Comparison of ENCODE assay signal across 1 cellular context in genomic region chr2:134119672-134120159, GRCh38.
TF ChIP-seq lines count a peak whose summit lies in the region.

No MANE protein-coding gene starts in this region.

TF ChIP-seq in HepG2, 621 proteins besides CTCF, POLR2A, EP300 and RAD21 (continued from another document and continues in another):
- TF ChIP-seq, protein P1, sequence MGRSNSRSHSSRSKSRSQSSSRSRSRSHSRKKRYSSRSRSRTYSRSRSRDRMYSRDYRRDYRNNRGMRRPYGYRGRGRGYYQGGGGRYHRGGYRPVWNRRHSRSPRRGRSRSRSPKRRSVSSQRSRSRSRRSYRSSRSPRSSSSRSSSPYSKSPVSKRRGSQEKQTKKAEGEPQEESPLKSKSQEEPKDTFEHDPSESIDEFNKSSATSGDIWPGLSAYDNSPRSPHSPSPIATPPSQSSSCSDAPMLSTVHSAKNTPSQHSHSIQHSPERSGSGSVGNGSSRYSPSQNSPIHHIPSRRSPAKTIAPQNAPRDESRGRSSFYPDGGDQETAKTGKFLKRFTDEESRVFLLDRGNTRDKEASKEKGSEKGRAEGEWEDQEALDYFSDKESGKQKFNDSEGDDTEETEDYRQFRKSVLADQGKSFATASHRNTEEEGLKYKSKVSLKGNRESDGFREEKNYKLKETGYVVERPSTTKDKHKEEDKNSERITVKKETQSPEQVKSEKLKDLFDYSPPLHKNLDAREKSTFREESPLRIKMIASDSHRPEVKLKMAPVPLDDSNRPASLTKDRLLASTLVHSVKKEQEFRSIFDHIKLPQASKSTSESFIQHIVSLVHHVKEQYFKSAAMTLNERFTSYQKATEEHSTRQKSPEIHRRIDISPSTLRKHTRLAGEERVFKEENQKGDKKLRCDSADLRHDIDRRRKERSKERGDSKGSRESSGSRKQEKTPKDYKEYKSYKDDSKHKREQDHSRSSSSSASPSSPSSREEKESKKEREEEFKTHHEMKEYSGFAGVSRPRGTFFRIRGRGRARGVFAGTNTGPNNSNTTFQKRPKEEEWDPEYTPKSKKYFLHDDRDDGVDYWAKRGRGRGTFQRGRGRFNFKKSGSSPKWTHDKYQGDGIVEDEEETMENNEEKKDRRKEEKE (IDR thresholded peaks at IDR 0.05): no peak
- peak; percentile 88; the same call in 1 of the 2 replicates for TF ChIP-seq ZNF383 (CRISPR knock-in tag; IDR thresholded peaks at IDR 0.05; ENCODE audit: borderline replicate concordance)
- peak; percentile 73; the same call in 1 of the 2 replicates for TF ChIP-seq ZNF891 (CRISPR knock-in tag; IDR thresholded peaks at IDR 0.05)
- no peak for TF ChIP-seq DDIT3 (CRISPR knock-in tag; IDR thresholded peaks at IDR 0.05)
- no peak for TF ChIP-seq ZZZ3 (CRISPR knock-in tag; IDR thresholded peaks at IDR 0.05; ENCODE audit: borderline replicate concordance)
- TF ChIP-seq, protein P2, sequence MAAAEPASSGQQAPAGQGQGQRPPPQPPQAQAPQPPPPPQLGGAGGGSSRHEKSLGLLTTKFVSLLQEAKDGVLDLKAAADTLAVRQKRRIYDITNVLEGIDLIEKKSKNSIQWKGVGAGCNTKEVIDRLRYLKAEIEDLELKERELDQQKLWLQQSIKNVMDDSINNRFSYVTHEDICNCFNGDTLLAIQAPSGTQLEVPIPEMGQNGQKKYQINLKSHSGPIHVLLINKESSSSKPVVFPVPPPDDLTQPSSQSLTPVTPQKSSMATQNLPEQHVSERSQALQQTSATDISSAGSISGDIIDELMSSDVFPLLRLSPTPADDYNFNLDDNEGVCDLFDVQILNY (CRISPR knock-in tag; conservative IDR thresholded peaks at IDR 0.05): no peak
- TF ChIP-seq ZC3H13 (CRISPR knock-in tag; IDR thresholded peaks at IDR 0.05): no peak
- TF ChIP-seq SKI (IDR thresholded peaks at IDR 0.05; ENCODE audit: partially characterized antibody): peak; percentile 72
- TF ChIP-seq PAXIP1 (CRISPR knock-in tag; conservative IDR thresholded peaks at IDR 0.05): no peak; the same call in 1 of the 2 replicates
- TF ChIP-seq ZFX (CRISPR knock-in tag; IDR thresholded peaks at IDR 0.05; ENCODE audit: low read depth): peak; percentile 76
- no peak; the same call in 1 of the 2 replicates for TF ChIP-seq RARG (CRISPR knock-in tag; IDR thresholded peaks at IDR 0.05; ENCODE audit: low read depth)
- TF ChIP-seq TAF15 (IDR thresholded peaks at IDR 0.05; ENCODE audit: low read depth, low read length, poor library complexity, severe bottlenecking): no peak
- TF ChIP-seq DBP (CRISPR knock-in tag; IDR thresholded peaks at IDR 0.05; ENCODE audit: not compliant biosample characterization): no peak
- TF ChIP-seq ATF6 (CRISPR knock-in tag; conservative IDR thresholded peaks at IDR 0.05): peak; percentile 85; the same call in 1 of the 2 replicates
- no peak for TF ChIP-seq ZNF10 (CRISPR knock-in tag; IDR thresholded peaks at IDR 0.05; ENCODE audit: borderline replicate concordance, low read depth)
- TF ChIP-seq PRMT3 (CRISPR knock-in tag; IDR thresholded peaks at IDR 0.05; ENCODE audit: borderline replicate concordance, low read depth): peak; percentile 24; the same call in 1 of the 2 replicates
- TF ChIP-seq, protein P3, sequence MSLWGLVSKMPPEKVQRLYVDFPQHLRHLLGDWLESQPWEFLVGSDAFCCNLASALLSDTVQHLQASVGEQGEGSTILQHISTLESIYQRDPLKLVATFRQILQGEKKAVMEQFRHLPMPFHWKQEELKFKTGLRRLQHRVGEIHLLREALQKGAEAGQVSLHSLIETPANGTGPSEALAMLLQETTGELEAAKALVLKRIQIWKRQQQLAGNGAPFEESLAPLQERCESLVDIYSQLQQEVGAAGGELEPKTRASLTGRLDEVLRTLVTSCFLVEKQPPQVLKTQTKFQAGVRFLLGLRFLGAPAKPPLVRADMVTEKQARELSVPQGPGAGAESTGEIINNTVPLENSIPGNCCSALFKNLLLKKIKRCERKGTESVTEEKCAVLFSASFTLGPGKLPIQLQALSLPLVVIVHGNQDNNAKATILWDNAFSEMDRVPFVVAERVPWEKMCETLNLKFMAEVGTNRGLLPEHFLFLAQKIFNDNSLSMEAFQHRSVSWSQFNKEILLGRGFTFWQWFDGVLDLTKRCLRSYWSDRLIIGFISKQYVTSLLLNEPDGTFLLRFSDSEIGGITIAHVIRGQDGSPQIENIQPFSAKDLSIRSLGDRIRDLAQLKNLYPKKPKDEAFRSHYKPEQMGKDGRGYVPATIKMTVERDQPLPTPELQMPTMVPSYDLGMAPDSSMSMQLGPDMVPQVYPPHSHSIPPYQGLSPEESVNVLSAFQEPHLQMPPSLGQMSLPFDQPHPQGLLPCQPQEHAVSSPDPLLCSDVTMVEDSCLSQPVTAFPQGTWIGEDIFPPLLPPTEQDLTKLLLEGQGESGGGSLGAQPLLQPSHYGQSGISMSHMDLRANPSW (CRISPR knock-in tag; IDR thresholded peaks at IDR 0.05; ENCODE audit: borderline replicate concordance): no peak
- TF ChIP-seq ZNF224 (CRISPR knock-in tag; IDR thresholded peaks at IDR 0.05): no peak
- TF ChIP-seq ZNF253 (CRISPR knock-in tag; IDR thresholded peaks at IDR 0.05; ENCODE audit: borderline replicate concordance): no peak
- no peak for TF ChIP-seq ADNP (CRISPR knock-in tag; IDR thresholded peaks at IDR 0.05)
- no peak for TF ChIP-seq ZNF101 (CRISPR knock-in tag; IDR thresholded peaks at IDR 0.05; ENCODE audit: borderline replicate concordance, low read depth)
- TF ChIP-seq ZNF292 (CRISPR knock-in tag; IDR thresholded peaks at IDR 0.05; ENCODE audit: borderline replicate concordance, low read depth): 0 out of 2 replicates have a peak, but pooled peaks have one; percentile 31
- peak; percentile 28; the same call in 1 of the 2 replicates for TF ChIP-seq FOSL1 (CRISPR knock-in tag; IDR thresholded peaks at IDR 0.05; ENCODE audit: borderline replicate concordance)
- no peak for TF ChIP-seq HOXD1 (CRISPR knock-in tag; IDR thresholded peaks at IDR 0.05)
- no peak for TF ChIP-seq KAT2B (IDR thresholded peaks at IDR 0.05; ENCODE audit: borderline replicate concordance, low read depth, low read length)
- TF ChIP-seq, protein P4, sequence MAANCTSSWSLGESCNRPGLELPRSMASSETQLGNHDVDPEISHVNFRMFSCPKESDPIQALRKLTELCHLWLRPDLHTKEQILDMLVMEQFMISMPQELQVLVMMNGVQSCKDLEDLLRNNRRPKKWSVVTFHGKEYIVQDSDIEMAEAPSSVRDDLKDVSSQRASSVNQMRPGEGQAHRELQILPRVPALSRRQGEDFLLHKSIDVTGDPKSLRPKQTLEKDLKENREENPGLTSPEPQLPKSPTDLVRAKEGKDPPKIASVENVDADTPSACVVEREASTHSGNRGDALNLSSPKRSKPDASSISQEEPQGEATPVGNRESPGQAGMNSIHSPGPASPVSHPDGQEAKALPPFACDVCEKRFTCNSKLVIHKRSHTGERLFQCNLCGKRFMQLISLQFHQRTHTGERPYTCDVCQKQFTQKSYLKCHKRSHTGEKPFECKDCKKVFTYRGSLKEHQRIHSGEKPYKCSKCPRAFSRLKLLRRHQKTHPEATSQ (CRISPR knock-in tag; IDR thresholded peaks at IDR 0.05; ENCODE audit: borderline replicate concordance): no peak; the same call in 1 of the 2 replicates
- peak; percentile 51; the same call in 1 of the 2 replicates for TF ChIP-seq ERF (CRISPR knock-in tag; IDR thresholded peaks at IDR 0.05)
- TF ChIP-seq MTA1 (CRISPR knock-in tag; IDR thresholded peaks at IDR 0.05; ENCODE audit: borderline replicate concordance): no peak
- TF ChIP-seq ZNF30 (CRISPR knock-in tag; IDR thresholded peaks at IDR 0.05): no peak
- TF ChIP-seq ELF4 (CRISPR knock-in tag; IDR thresholded peaks at IDR 0.05; ENCODE audit: borderline replicate concordance): no peak
- no peak for TF ChIP-seq SMARCE1 (IDR thresholded peaks at IDR 0.05; ENCODE audit: borderline replicate concordance)
- no peak for TF ChIP-seq ZNF563 (CRISPR knock-in tag; IDR thresholded peaks at IDR 0.05)
- TF ChIP-seq PRDM15 (CRISPR knock-in tag; IDR thresholded peaks at IDR 0.05): no peak
- no peak for TF ChIP-seq EZH2 (conservative IDR thresholded peaks at IDR 0.05; ENCODE audit: low read depth, low read length)
- TF ChIP-seq XBP1 (CRISPR knock-in tag; IDR thresholded peaks at IDR 0.05): no peak
- TF ChIP-seq ZNF562 (CRISPR knock-in tag; IDR thresholded peaks at IDR 0.05; ENCODE audit: borderline replicate concordance): no peak
- no peak for TF ChIP-seq NCOA5 (CRISPR knock-in tag; IDR thresholded peaks at IDR 0.05)
- no peak for TF ChIP-seq MEF2D (CRISPR knock-in tag; IDR thresholded peaks at IDR 0.05)
- TF ChIP-seq ZNF367 (CRISPR knock-in tag; IDR thresholded peaks at IDR 0.05; ENCODE audit: borderline replicate concordance): no peak
- no peak for TF ChIP-seq PRPF4 (IDR thresholded peaks at IDR 0.05; ENCODE audit: low read depth, low read length, poor library complexity, severe bottlenecking)
- peak; percentile 89 for TF ChIP-seq POGZ (CRISPR knock-in tag; IDR thresholded peaks at IDR 0.05)
- TF ChIP-seq ZNF20 (CRISPR knock-in tag; IDR thresholded peaks at IDR 0.05): no peak; the same call in 1 of the 2 replicates
